34 cellular contexts compared by ENCODE assay signal in the genomic region with DNA sequence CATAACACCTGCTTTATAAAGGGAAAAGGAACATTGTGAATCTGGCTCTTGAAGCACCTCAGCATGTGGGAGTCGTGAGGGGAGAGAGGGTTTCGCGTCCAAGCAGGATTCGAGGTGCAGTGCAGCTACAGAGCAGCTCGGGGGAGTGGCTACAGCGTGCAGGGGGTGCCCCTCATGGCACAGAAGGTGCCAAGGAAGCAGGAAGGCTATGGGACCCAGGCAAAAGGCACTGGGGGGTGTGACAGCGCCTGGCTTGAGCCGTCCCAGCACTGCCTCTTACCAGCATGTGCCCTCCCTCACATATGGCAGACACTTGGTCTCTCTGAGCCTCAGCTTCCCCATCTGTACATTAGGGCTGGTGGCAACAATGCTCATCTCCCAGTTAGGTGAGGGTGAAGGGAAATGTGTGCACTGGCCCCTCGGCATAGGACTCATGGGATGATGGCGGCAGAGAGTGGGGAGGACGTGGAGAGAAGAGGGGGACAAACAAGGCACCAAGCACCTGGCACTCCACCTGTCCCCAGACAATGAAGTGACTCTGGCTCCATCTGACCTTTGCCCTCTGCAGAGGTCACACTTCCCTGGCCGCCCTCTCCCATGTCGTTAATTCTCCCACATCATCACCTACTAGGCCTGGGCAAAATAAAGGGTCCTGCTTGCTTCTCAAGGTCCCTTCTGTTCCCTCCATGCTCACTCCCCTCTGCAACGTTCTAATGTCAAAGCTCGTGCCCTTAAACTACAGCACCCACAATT. TPM values are rescaled to one million over a fixed set of nuclear protein-coding genes. Genes with fewer than 3 reads are reported as not detected.
DNase-seq lines count a peak whose midpoint lies in the region; ATAC-seq and TF ChIP-seq lines count a peak whose summit lies in the region.
"Had no signal": no experiment of that assay in that cellular context is flagged by ENCODE, and none has a peak within 500 bp of the region (broad histone marks: within the 10 kb centered on the region; RNA-seq: fewer than 3 reads in every experiment).

No MANE protein-coding gene starts in this region.

- TF ChIP-seq POLR2A in gastroesophageal sphincter (IDR thresholded peaks at IDR 0.05) (no peak), gastrocnemius medialis (IDR thresholded peaks at IDR 0.05) (no peak)

- POLR2A ChIA-PET in WTC11 (lab: Charles Lee) = interaction anchor here (3.3 kb wide), 1 partner anchor 11 kb away, joined by 29 read pairs; the partner anchor contains the start of gene TNKS1BP1

- CTCF ChIA-PET in WTC11 (lab: Charles Lee) = no interaction called here

- in situ Hi-C loops in gastrocnemius medialis (cut with MboI; ENCODE audit: low sequenced_read_pairs in 4 of 4) = no loop called here

- H3K27ac ChIP-seq in gastroesophageal sphincter (peak overlapping the region in 3 of 4 donors; percentile 88 to 96 (median 91)), gastrocnemius medialis (peak overlapping the region in 3 of 4 donors; percentile 95 to 99 (median 99))
- H3K27ac ChIP-seq: GM23248 had no signal

- intact Hi-C loops in gastrocnemius medialis (cut with DNase I; ENCODE audit: low total_unique reads) = no loop called here

- DNase-seq in H7 = peak; percentile 45
- DNase-seq in WTC11 (ENCODE audit: low spot score) = no peak
- DNase-seq in gastrocnemius medialis = peak in 1 of 2 donors; percentile 13
- DNase-seq in HuH-7.5 (ENCODE audit: low spot score) = no peak
- no peak for DNase-seq in NCI-H1436 treated with DMSO at 0.1 percent for 48 hours (lab: John Stamatoyannopoulos, UW)
- DNase-seq: ACHN; activated CD4-positive, alpha-beta T cell treated with anti-CD3 and anti-CD28 coated beads, Interleukin-2, amount 50 U/mL, for 48 hours; activated T-cell treated with anti-CD3 and anti-CD28 coated beads, Interleukin-2, amount 50 U/mL, for 48 hours; BE2C; CD8-positive, alpha-beta T cell; GM23248; Karpas-422; naive thymus-derived CD8-positive, alpha-beta T cell; NCI-H1417 treated with DMSO at 0.1 percent for 48 hours; NCI-H2107; NCI-H446; NCI-H748 treated with DMSO at 0.1 percent for 48 hours; SHP77; stimulated activated naive CD4-positive, alpha-beta T cell; T-helper 17 cell had no signal

- H3K36me3 ChIP-seq in H7 (replicated peaks; ENCODE audit: control insufficient read depth, insufficient read depth, low read length) (peaks cover 60% of the 10 kb centered on the region), gastroesophageal sphincter (peaks cover 3 to 86% of the 10 kb centered on the region in 2 donors), gastrocnemius medialis (peaks cover 0 to 57% of the 10 kb centered on the region in 2 donors)

- peaks cover 24% of the 10 kb centered on the region for H3K4me1 Mint-ChIP-seq in WTC11

- H3K27me3 ChIP-seq in H7 (ENCODE audit: control insufficient read depth, insufficient read depth, low read length) = no peaks in the 10 kb centered on the region
- H3K27me3 ChIP-seq in gastroesophageal sphincter = no peaks in the 10 kb centered on the region
- no peaks in the 10 kb centered on the region for H3K27me3 ChIP-seq in gastrocnemius medialis
- H3K27me3 ChIP-seq: BE2C, heart left ventricle had no signal

- no peaks in the 10 kb centered on the region for H3K9me3 ChIP-seq in gastroesophageal sphincter
- H3K9me3 ChIP-seq in gastrocnemius medialis = no peaks in the 10 kb centered on the region
- H3K9me3 ChIP-seq: BE2C, heart left ventricle had no signal

- H3K4me3 Mint-ChIP-seq in WTC11 = no peak overlapping the region
- H3K4me3 Mint-ChIP-seq: brain; CD8-positive, alpha-beta T cell; naive thymus-derived CD8-positive, alpha-beta T cell; T-helper 17 cell had no signal

- no peak for ATAC-seq in WTC11
- ATAC-seq in gastroesophageal sphincter = no peak
- ATAC-seq in gastrocnemius medialis = no peak
- no peak for ATAC-seq in HG03378 (IDR thresholded peaks at IDR 0.05; ENCODE audit: unreplicated experiment)
- ATAC-seq: activated CD4-positive, CD25-positive, alpha-beta regulatory T cell treated with anti-CD3 and anti-CD28 coated beads, Interleukin-2, amount 50 U/mL, for 24 hours; CD8-positive, alpha-beta T cell; esophagus mucosa; heart left ventricle; naive thymus-derived CD8-positive, alpha-beta T cell; Panc1; T-helper 17 cell had no signal

- TF ChIP-seq CTCF in WTC11 (IDR thresholded peaks at IDR 0.05) (no peak), gastroesophageal sphincter (IDR thresholded peaks at IDR 0.05) (no peak), gastrocnemius medialis (IDR thresholded peaks at IDR 0.05 in 4 of 5, conservative IDR thresholded peaks at IDR 0.05 in 1 of 5) (no peak)

- H3K27ac Mint-ChIP-seq in WTC11 = peak overlapping the region; percentile 43; the same call in 1 of the 2 replicates
- H3K27ac Mint-ChIP-seq: CD8-positive, alpha-beta T cell; naive thymus-derived CD8-positive, alpha-beta T cell; T-helper 17 cell had no signal

- H3K4me3 ChIP-seq in H7 (ENCODE audit: insufficient read depth, low read depth, low read length) (no peak overlapping the region), gastroesophageal sphincter (no peak overlapping the region), gastrocnemius medialis (no peak overlapping the region)
- H3K4me3 ChIP-seq: GM23248, heart left ventricle, lung, skin epidermis had no signal

- 61 to 73% methylated on average over 5 to 6 of the region's 15 CpGs for WGBS in gastroesophageal sphincter (ENCODE audit: low coverage in 1 of 2), 2 donors

- peaks cover 20% of the 10 kb centered on the region for H3K36me3 Mint-ChIP-seq in WTC11

- no peak for TF ChIP-seq EP300 in gastroesophageal sphincter (IDR thresholded peaks at IDR 0.05)

- H3K9me3 Mint-ChIP-seq in WTC11 = no peaks in the 10 kb centered on the region
- H3K9me3 Mint-ChIP-seq: brain; CD8-positive, alpha-beta T cell; naive thymus-derived CD8-positive, alpha-beta T cell had no signal

- H3K4me1 ChIP-seq in gastroesophageal sphincter (peaks cover 8 to 100% (median 78%) of the 10 kb centered on the region in 3 donors), gastrocnemius medialis (peaks cover 72 to 74% of the 10 kb centered on the region in 2 donors)
- H3K4me1 ChIP-seq: BE2C had no signal

- no peaks in the 10 kb centered on the region for H3K27me3 Mint-ChIP-seq in WTC11 (ENCODE audit: low read depth)
- H3K27me3 Mint-ChIP-seq: brain; naive thymus-derived CD8-positive, alpha-beta T cell; T-helper 17 cell had no signal

TF ChIP-seq in WTC11, 78 proteins besides CTCF, POLR2A, EP300 and RAD21:
- no peak for TF ChIP-seq ZNF512 (CRISPR knock-in tag; IDR thresholded peaks at IDR 0.05; ENCODE audit: borderline replicate concordance)
- no peak for TF ChIP-seq OVOL2 (CRISPR knock-in tag; IDR thresholded peaks at IDR 0.05; ENCODE audit: borderline replicate concordance)
- TF ChIP-seq CREM (CRISPR knock-in tag; IDR thresholded peaks at IDR 0.05) = no peak
- no peak for TF ChIP-seq SOX15 (CRISPR knock-in tag; IDR thresholded peaks at IDR 0.05)
- no peak for TF ChIP-seq SP1 (CRISPR knock-in tag; conservative IDR thresholded peaks at IDR 0.05)
- no peak for TF ChIP-seq CDX4 (CRISPR knock-in tag; IDR thresholded peaks at IDR 0.05; ENCODE audit: borderline replicate concordance)
- no peak for TF ChIP-seq TEAD4 (CRISPR knock-in tag; IDR thresholded peaks at IDR 0.05)
- TF ChIP-seq ZNF121 (CRISPR knock-in tag; IDR thresholded peaks at IDR 0.05) = no peak
- no peak for TF ChIP-seq GRHL2 (CRISPR knock-in tag; IDR thresholded peaks at IDR 0.05; ENCODE audit: insufficient replicate concordance, severe bottlenecking)
TF ChIP-seq in WTC11: peak in this region for 0.

RNA-seq across cellular contexts. Expression of gene TNKS1BP1, which starts 10.4 kb away (rescaled TPM):
- 38.3 and 48.5 TPM in 2 replicates for total RNA-seq in H7 (2014; rRNA removed; shearing (Covaris generic))
- total RNA-seq in WTC11 (2021) (109 to 127 TPM (median 125 TPM) in 3 replicates), gastroesophageal sphincter (100 to 1,000 TPM in 2 of 4 donors, 10 to 100 TPM in 2; 95.6 to 130 (median 108) TPM), gastrocnemius medialis (100 to 1,000 TPM in 3 of 4 donors, 10 to 100 TPM in 1; 98.5 to 165 (median 125) TPM)

RNA-seq across cellular contexts. Expression of gene SSRP1, which starts 21.3 kb away (rescaled TPM):
- total RNA-seq in H7 (2014; rRNA removed; shearing (Covaris generic)) = 158 and 173 TPM in 2 replicates
- total RNA-seq in WTC11 (2021) (218 to 228 TPM (median 223 TPM) in 3 replicates), gastroesophageal sphincter (100 to 1,000 TPM in 1 of 4 donors, 10 to 100 TPM in 3; 66.0 to 101 (median 79.8) TPM), gastrocnemius medialis (100 to 1,000 TPM in 3 of 4 donors, 10 to 100 TPM in 1; 76.6 to 155 (median 137) TPM)

RNA-seq across cellular contexts. Expression of gene P2RX3, which starts 23.8 kb away (rescaled TPM):
- not detected in 2 replicates for total RNA-seq in H7 (2014; rRNA removed; shearing (Covaris generic))
- 0.26 to 1.1 TPM (median 0.66 TPM) in 3 replicates for total RNA-seq in WTC11 (2021)
- total RNA-seq in gastroesophageal sphincter = under 1 TPM in 1 of 4 donors, not detected in 3; 0.69 TPM
- not detected for total RNA-seq in gastrocnemius medialis
- total RNA-seq: CD8-positive, alpha-beta T cell; Daoy; esophagus mucosa; fibroblast of villous mesenchyme; GM23248; mononuclear cell; naive thymus-derived CD8-positive, alpha-beta T cell; omental fat pad; T-helper 17 cell; temporal lobe had no signal
